Comparison of ENCODE assay signal across 7 cellular contexts in genomic region chr9:93061791-93062299, GRCh38. TPM values are rescaled to one million over a fixed set of nuclear protein-coding genes. Genes with fewer than 3 reads are reported as not detected.
DNase-seq lines count a peak whose midpoint lies in the region; ATAC-seq and TF ChIP-seq lines count a peak whose summit lies in the region.

No MANE protein-coding gene starts in this region.

- H3K27me3 ChIP-seq in WERI-Rb-1 (ENCODE audit: insufficient read depth, low read depth, severe bottlenecking) (no peaks in the 10 kb centered on the region), MG63 (no peaks in the 10 kb centered on the region)

- no peaks in the 10 kb centered on the region for H3K36me3 Mint-ChIP-seq in nephron (ENCODE audit: low read depth)

- peaks cover 31% of the 10 kb centered on the region for H3K4me1 Mint-ChIP-seq in nephron

- no peak overlapping the region for H3K27ac ChIP-seq in WERI-Rb-1

- H3K27ac Mint-ChIP-seq in nephron, result peak overlapping the region; percentile 8 to 90 (median 48)

- H3K4me3 ChIP-seq in WERI-Rb-1 (ENCODE audit: low read depth, low read length), result no peak overlapping the region
- no peak overlapping the region for H3K4me3 ChIP-seq in MG63

- H3K36me3 ChIP-seq in WERI-Rb-1 (no peaks in the 10 kb centered on the region), MG63 (no peaks in the 10 kb centered on the region)

- peaks cover 18% of the 10 kb centered on the region for H3K27me3 Mint-ChIP-seq in nephron (ENCODE audit: low read depth)

- no peaks in the 10 kb centered on the region for H3K9me3 Mint-ChIP-seq in nephron

- peak; percentile 29 for ATAC-seq in GM18861 (IDR thresholded peaks at IDR 0.05; ENCODE audit: unreplicated experiment)
- ATAC-seq in HG02642 (IDR thresholded peaks at IDR 0.05; ENCODE audit: poor library complexity, unreplicated experiment), result peak; percentile 41
- ATAC-seq in HG03571 (IDR thresholded peaks at IDR 0.05; ENCODE audit: unreplicated experiment), result no peak

- DNase-seq in WERI-Rb-1 (peak; percentile 81), DMS153 treated with DMSO at 0.1 percent for 48 hours (lab: John Stamatoyannopoulos, UW; ENCODE audit: unreplicated experiment) (no peak), MG63 (no peak)

- TF ChIP-seq CTCF in WERI-Rb-1 (IDR thresholded peaks at IDR 0.05; ENCODE audit: low read depth, low read length), result peak; percentile 35; the same call in 1 of the 2 replicates
- TF ChIP-seq CTCF in nephron (IDR thresholded peaks at IDR 0.05; ENCODE audit: unreplicated experiment in 3 of 3), result no peak

- H3K9me3 ChIP-seq in WERI-Rb-1 (ENCODE audit: severe bottlenecking), result no peaks in the 10 kb centered on the region
- no peaks in the 10 kb centered on the region for H3K9me3 ChIP-seq in MG63

- H3K4me3 Mint-ChIP-seq in nephron, result peak overlapping the region in 1 of 3 experiments; percentile 43

RNA-seq across cellular contexts. Expression of gene SUSD3, which starts 3.3 kb away (rescaled TPM):
- 0.40 TPM in 1 of 2 replicates, not detected in the other for total RNA-seq in MG63 (2014; rRNA removed; shearing (Covaris generic); ENCODE audit: low replicate concordance)

RNA-seq across cellular contexts. Expression of gene CARD19, which starts 34.2 kb away (rescaled TPM):
- 77.4 and 103 TPM in 2 replicates for total RNA-seq in MG63 (2014; rRNA removed; shearing (Covaris generic); ENCODE audit: low replicate concordance)
